ENCODE assay signal across 26 cellular contexts in the genomic region with DNA sequence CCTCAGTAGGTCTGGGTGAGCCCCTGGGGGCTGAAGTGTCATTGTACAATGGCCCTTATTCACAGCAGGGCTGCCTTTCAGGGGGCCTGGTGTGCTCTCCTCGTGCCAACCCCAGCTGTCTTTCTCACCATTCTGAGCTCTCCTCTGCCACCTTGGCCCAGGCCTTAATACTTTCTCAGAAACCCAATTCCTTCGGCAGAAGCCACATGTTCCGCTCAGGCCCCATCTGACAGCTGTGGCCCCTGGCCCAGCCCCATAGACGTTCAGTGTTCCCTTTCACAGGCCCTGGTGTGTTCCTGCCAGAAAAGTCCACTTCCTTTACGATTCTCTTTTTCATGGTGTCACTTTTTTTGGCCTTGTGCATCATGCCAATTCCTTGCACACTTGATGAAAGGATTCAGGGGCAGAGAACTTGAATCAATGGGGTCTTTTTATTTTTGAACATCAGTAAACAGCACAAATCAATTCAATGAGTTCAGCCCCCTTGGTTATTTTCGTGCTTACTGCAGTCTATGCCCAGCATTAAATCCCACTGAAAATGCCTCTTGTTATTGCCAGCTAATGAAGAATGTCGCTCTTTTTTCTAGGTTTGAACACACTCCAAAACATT. TPM values are rescaled to one million over a fixed set of nuclear protein-coding genes. Genes with fewer than 3 reads are reported as not detected.
A peak's percentile ranks its signal among the peaks of the same experiment; 100 is the strongest.
DNase-seq lines count a peak whose midpoint lies in the region; ATAC-seq, FAIRE-seq and TF ChIP-seq lines count a peak whose summit lies in the region.
"Had no signal": no experiment of that assay in that cellular context is flagged by ENCODE, and none has a peak within 500 bp of the region (broad histone marks: within the 10 kb centered on the region; RNA-seq: fewer than 3 reads in every experiment).

No MANE protein-coding gene starts in this region.

- no peak for DNase-seq in GM23338 (ENCODE audit: low spot score)
- no peak for DNase-seq in K562 (ENCODE audit: extremely low read depth in 1 of 4, low spot score in 3 of 4)
- DNase-seq in pons (ENCODE audit: low spot score), result peak; percentile 87
- DNase-seq in body of pancreas, result no peak
- DNase-seq in stimulated activated naive B cell treated with anti-CD40 and anti-IgM and Interleukin-4, amounts not matched to agents 10 μg/mL and 1 μg/mL and 100 μg/mL, for 72 hours, result no peak
- DNase-seq: ACHN; activated gamma-delta T cell; activated naive CD8-positive, alpha-beta T cell treated with anti-CD3 and anti-CD28 coated beads, Interleukin-2, amount 50 U/mL, for 24 hours; activated T-cell treated with anti-CD3 and anti-CD28 coated beads, Interleukin-2, amount 50 U/mL, for 1 hour; Caco-2; Kasumi-1; mesenchymal stem cell; naive thymus-derived CD8-positive, alpha-beta T cell; NCI-H1694; NCI-H2171; NCI-H524 treated with DMSO at 0.1 percent for 48 hours; RPMI8226; T-helper 2 cell had no signal

- H3K9me1 ChIP-seq in K562 (ENCODE audit: control insufficient read depth, insufficient read depth, low read length), result no peaks in the 10 kb centered on the region

- H3K4me3 Mint-ChIP-seq in GM23338, result no peak overlapping the region
- H3K4me3 Mint-ChIP-seq in stimulated activated naive B cell treated with anti-CD40 and anti-IgM and Interleukin-4, amounts not matched to agents 10 μg/mL and 1 μg/mL and 100 μg/mL, for 72 hours, result no peak overlapping the region
- H3K4me3 Mint-ChIP-seq: activated naive CD8-positive, alpha-beta T cell treated with anti-CD3 and anti-CD28 coated beads, Interleukin-2, amount 50 U/mL, for 24 hours; naive thymus-derived CD8-positive, alpha-beta T cell had no signal

- peaks cover 7% of the 10 kb centered on the region for H3K27me3 Mint-ChIP-seq in GM23338 (ENCODE audit: insufficient read depth, low read depth, poor library complexity)
- H3K27me3 Mint-ChIP-seq in stimulated activated naive B cell treated with anti-CD40 and anti-IgM and Interleukin-4, amounts not matched to agents 10 μg/mL and 1 μg/mL and 100 μg/mL, for 72 hours, result peaks cover 4 to 13% of the 10 kb centered on the region in 2 donors
- H3K27me3 Mint-ChIP-seq: activated naive CD8-positive, alpha-beta T cell treated with anti-CD3 and anti-CD28 coated beads, Interleukin-2, amount 50 U/mL, for 24 hours; naive thymus-derived CD8-positive, alpha-beta T cell had no signal

- H3K27ac ChIP-seq in GM23338 (ENCODE audit: low read depth) (no peak overlapping the region), K562 (ENCODE audit: extremely low read depth, low read depth, low read length) (no peak overlapping the region), layer of hippocampus (ENCODE audit: low read depth, low read length) (peak overlapping the region; percentile 71), body of pancreas (no peak overlapping the region)
- H3K27ac ChIP-seq: BLaER1, coronary artery, parathyroid adenoma had no signal

- no peaks in the 10 kb centered on the region for H3F3A ChIP-seq in GM23338 (replicated peaks; ENCODE audit: low read depth)

- in situ Hi-C loops in K562 (cut with MboI), result no loop called here

- intact Hi-C loops in K562 (cut with micrococcal nuclease), result no loop called here
- intact Hi-C loops in body of pancreas (cut with DNase I), result no loop called here

- CTCF ChIA-PET in K562 (lab: Yijun Ruan, JAX; ENCODE audit: low intra/inter-chr PET ratio), result no interaction called here

- H3K4me2 ChIP-seq in GM23338 (no peak overlapping the region), K562 (ENCODE audit: insufficient read depth, low read length) (no peak overlapping the region)
- H3K4me2 ChIP-seq: BLaER1 had no signal

- no peaks in the 10 kb centered on the region for H3K36me3 ChIP-seq in GM23338 (ENCODE audit: insufficient read depth)
- H3K36me3 ChIP-seq in K562 (ENCODE audit: control insufficient read depth, insufficient read depth, low read length), result no peaks in the 10 kb centered on the region
- H3K36me3 ChIP-seq in body of pancreas (replicated peaks in 1 of 2; ENCODE audit: insufficient read depth in 1 of 2, low read depth in 2 of 2), result no peaks in the 10 kb centered on the region
- H3K36me3 ChIP-seq: BLaER1 had no signal

- H3K9me3 ChIP-seq in K562 (replicated peaks; ENCODE audit: control insufficient read depth, insufficient read depth, low read depth, low read length) (peaks cover 2% of the 10 kb centered on the region; the same call in 1 of the 2 replicates), body of pancreas (no peaks in the 10 kb centered on the region)
- H3K9me3 ChIP-seq: Caco-2 had no signal

- no peak for TF ChIP-seq EP300 in K562 (IDR thresholded peaks at IDR 0.05; ENCODE audit: low read length)

- H2AFZ ChIP-seq in GM23338 (peak overlapping the region; percentile 63; the same call in 1 of the 2 replicates), K562 (ENCODE audit: low read depth, low read length) (peak overlapping the region; percentile 33; the same call in 1 of the 2 replicates)
- H2AFZ ChIP-seq: parathyroid adenoma had no signal

- H3K4me3 ChIP-seq in GM23338, result no peak overlapping the region
- H3K4me3 ChIP-seq in K562, result no peak overlapping the region
- no peak overlapping the region for H3K4me3 ChIP-seq in body of pancreas
- H3K4me3 ChIP-seq: BLaER1, coronary artery had no signal

- H3K27me3 ChIP-seq in GM23338 (ENCODE audit: insufficient read depth) (no peaks in the 10 kb centered on the region), K562 (ENCODE audit: control insufficient read depth in 2 of 2, insufficient read depth in 2 of 2, low read length in 2 of 2) (no peaks in the 10 kb centered on the region), layer of hippocampus (ENCODE audit: control insufficient read depth, insufficient read depth, low read length) (no peaks in the 10 kb centered on the region), body of pancreas (no peaks in the 10 kb centered on the region)
- H3K27me3 ChIP-seq: BLaER1 had no signal

- no peaks in the 10 kb centered on the region for H3K9me3 Mint-ChIP-seq in GM23338
- peaks cover 4 to 6% of the 10 kb centered on the region in 2 donors for H3K9me3 Mint-ChIP-seq in stimulated activated naive B cell treated with anti-CD40 and anti-IgM and Interleukin-4, amounts not matched to agents 10 μg/mL and 1 μg/mL and 100 μg/mL, for 72 hours
- H3K9me3 Mint-ChIP-seq: activated naive CD8-positive, alpha-beta T cell treated with anti-CD3 and anti-CD28 coated beads, Interleukin-2, amount 50 U/mL, for 24 hours had no signal

- no TSS peak for BruUV-seq in K562 (replicated peaks; lab: Mats Ljungman, UMichigan)

- ATAC-seq in GM23338 (no peak), K562 (no peak; the same call in 1 of the 3 replicates), GM21367 (IDR thresholded peaks at IDR 0.05; ENCODE audit: unreplicated experiment) (no peak), body of pancreas (no peak)
- no peak for ATAC-seq in stimulated activated naive B cell treated with anti-CD40 and anti-IgM and Interleukin-4, amounts not matched to agents 10 μg/mL and 1 μg/mL and 100 μg/mL, for 72 hours (replicated peaks)
- ATAC-seq: activated naive CD8-positive, alpha-beta T cell treated with anti-CD3 and anti-CD28 coated beads, Interleukin-2, amount 50 U/mL, for 24 hours; naive thymus-derived CD8-positive, alpha-beta T cell; sciatic nerve had no signal

- H3K4me1 ChIP-seq in GM23338 (ENCODE audit: insufficient read depth), result no peaks in the 10 kb centered on the region
- peaks cover 0 to 15% of the 10 kb centered on the region in 2 experiments; a peak in 2 of 5 replicates for H3K4me1 ChIP-seq in K562 (replicated peaks in 1 of 2; ENCODE audit: control insufficient read depth in 2 of 2, insufficient read depth in 2 of 2, low read length in 2 of 2)
- no peaks in the 10 kb centered on the region for H3K4me1 ChIP-seq in body of pancreas
- H3K4me1 ChIP-seq: Caco-2, parathyroid adenoma had no signal

- no peak overlapping the region for H3K27ac Mint-ChIP-seq in GM23338
- no peak overlapping the region for H3K27ac Mint-ChIP-seq in stimulated activated naive B cell treated with anti-CD40 and anti-IgM and Interleukin-4, amounts not matched to agents 10 μg/mL and 1 μg/mL and 100 μg/mL, for 72 hours
- H3K27ac Mint-ChIP-seq: activated naive CD8-positive, alpha-beta T cell treated with anti-CD3 and anti-CD28 coated beads, Interleukin-2, amount 50 U/mL, for 24 hours had no signal

- no peak for TF ChIP-seq RAD21 in K562 (CRISPR knock-in tag; conservative IDR thresholded peaks at IDR 0.05 in 1 of 2, IDR thresholded peaks at IDR 0.05 in 1 of 2)

- no peaks in the 10 kb centered on the region for H3K36me3 Mint-ChIP-seq in GM23338 (ENCODE audit: low read depth)
- no peaks in the 10 kb centered on the region for H3K36me3 Mint-ChIP-seq in stimulated activated naive B cell treated with anti-CD40 and anti-IgM and Interleukin-4, amounts not matched to agents 10 μg/mL and 1 μg/mL and 100 μg/mL, for 72 hours

- H3K79me2 ChIP-seq in GM23338 (replicated peaks; ENCODE audit: insufficient read depth), result no peaks in the 10 kb centered on the region
- H3K79me2 ChIP-seq in K562 (ENCODE audit: control insufficient read depth, insufficient read depth, low read length), result no peaks in the 10 kb centered on the region
- H3K79me2 ChIP-seq: parathyroid adenoma had no signal

- H4K20me1 ChIP-seq in GM23338 (replicated peaks; ENCODE audit: insufficient read depth) (no peaks in the 10 kb centered on the region), K562 (replicated peaks; ENCODE audit: control insufficient read depth, insufficient read depth, low read length) (no peaks in the 10 kb centered on the region)
- H4K20me1 ChIP-seq: BLaER1 had no signal

- 43% methylated on average over 7 of the region's 7 CpGs for WGBS in K562 (ENCODE audit: insufficient coverage, low coverage, missing lambda C conversion rate)
- WGBS in body of pancreas, 2 donors, result 71 to 74% methylated on average over 7 of the region's 7 CpGs

- FAIRE-seq in K562 (lab: Jason Lieb, UNC), result no peak
- FAIRE-seq: endometrium, GM12891 had no signal

- no peaks in the 10 kb centered on the region for H3K9me2 ChIP-seq in GM23338 (ENCODE audit: insufficient read depth)

- no peak for TF ChIP-seq CTCF in GM23338 (conservative IDR thresholded peaks at IDR 0.05; ENCODE audit: low read depth in 2 of 2)
- TF ChIP-seq CTCF in K562 (IDR thresholded peaks at IDR 0.05 in 2 of 3, conservative IDR thresholded peaks at IDR 0.05 in 1 of 3; ENCODE audit: insufficient read depth in 2 of 3, low read depth in 1 of 3, low read length in 3 of 3), result no peak
- no peak for TF ChIP-seq CTCF in body of pancreas (IDR thresholded peaks at IDR 0.05)

- H3K4me1 Mint-ChIP-seq in GM23338, result peaks cover 4% of the 10 kb centered on the region
- peaks cover 0 to 2% of the 10 kb centered on the region in 2 donors for H3K4me1 Mint-ChIP-seq in stimulated activated naive B cell treated with anti-CD40 and anti-IgM and Interleukin-4, amounts not matched to agents 10 μg/mL and 1 μg/mL and 100 μg/mL, for 72 hours
- H3K4me1 Mint-ChIP-seq: activated naive CD8-positive, alpha-beta T cell treated with anti-CD3 and anti-CD28 coated beads, Interleukin-2, amount 50 U/mL, for 24 hours had no signal

- H3K9ac ChIP-seq in K562 (ENCODE audit: insufficient read depth in 1 of 2, low read depth in 2 of 2, low read length in 2 of 2), result peak overlapping the region in 1 of 2 experiments; percentile 26; a peak in 1 of 4 replicates
- H3K9ac ChIP-seq: BLaER1, parathyroid adenoma had no signal

- TF ChIP-seq POLR2A in K562 (conservative IDR thresholded peaks at IDR 0.05) (no peak), body of pancreas (IDR thresholded peaks at IDR 0.05) (no peak)

- POLR2A ChIA-PET in K562 (lab: Yijun Ruan, JAX), result no interaction called here

RNA-seq across cellular contexts. Expression of a gene that starts 15.9 kb away (rescaled TPM):
- 0.76 and 1.4 TPM in 2 replicates for total RNA-seq in GM23338 (2014; rRNA removed; shearing (Covaris generic))
- polyA plus RNA-seq in GM23338 (2016; fragmentation: Nextera tagmentation; extraction: Ambion mirVana) (1.0 and 1.2 TPM in 2 replicates), K562 (2011; rRNA removed) (0.03 and 0.35 TPM in 2 replicates), K562 (2014; fragmentation: Illumina TruSeq; extraction: Trizol) (0.33 and 0.80 TPM in 2 replicates), K562 (2014; fragmentation: Nextera tagmentation; extraction: Ambion mirVana) (under 1 TPM; 0.31 to 0.67 TPM), K562 (2014; rRNA removed) (0.11 and 0.72 TPM in 2 replicates)
- not detected in 2 replicates for total RNA-seq in K562 (2011; cell fraction: chromatin; rRNA removed; ENCODE audit: low replicate concordance)
- total RNA-seq in K562 (2011; cell fraction: nucleolus; rRNA removed), result not detected in 2 replicates
- 0.51 TPM in 1 of 2 replicates, not detected in the other for total RNA-seq in K562 (2011; cell fraction: nucleoplasm; rRNA removed)
- total RNA-seq in K562 (2014; rRNA removed) (0.24 and 0.64 TPM in 2 replicates), K562 (2014; rRNA removed; fragmentation: Illumina TruSeq; extraction: Trizol) (0.15 and 0.26 TPM in 2 replicates), K562 (2015; rRNA removed; fragmentation: Illumina TruSeq; extraction: Trizol) (0.18 and 0.41 TPM in 2 replicates), K562 (2021) (0.20 and 0.54 TPM in 2 replicates), body of pancreas (10 to 100 TPM; 17.5 to 18.9 TPM)
- polyA plus RNA-seq in K562 (2011; cell fraction: cytosol; rRNA removed), result 0.03 and 0.07 TPM in 2 replicates
- polyA plus RNA-seq in K562 (2011; cell fraction: nucleus; rRNA removed), result 0.10 and 0.23 TPM in 2 replicates
- polyA plus RNA-seq in K562 (2012), result 0.18 and 0.22 TPM in 2 replicates
- not detected in 2 replicates for polyA minus RNA-seq in K562 (2011; rRNA and poly(A)+ RNA removed)
- polyA minus RNA-seq in K562 (2011; cell fraction: cytosol; rRNA and poly(A)+ RNA removed), result not detected in 2 replicates
- 0.40 TPM in 1 of 2 replicates, not detected in the other for polyA minus RNA-seq in K562 (2011; cell fraction: nucleus; rRNA and poly(A)+ RNA removed)
- polyA plus RNA-seq: naive thymus-derived CD8-positive, alpha-beta T cell had no signal

RNA-seq across cellular contexts. Expression of a gene that starts 48.8 kb away (rescaled TPM):
- 42.7 and 44.7 TPM in 2 replicates for total RNA-seq in GM23338 (2014; rRNA removed; shearing (Covaris generic))
- polyA plus RNA-seq in GM23338 (2016; fragmentation: Nextera tagmentation; extraction: Ambion mirVana) (35.0 and 39.1 TPM in 2 replicates), K562 (2011; rRNA removed) (55.4 and 56.0 TPM in 2 replicates), K562 (2014; fragmentation: Illumina TruSeq; extraction: Trizol) (62.4 and 66.8 TPM in 2 replicates), K562 (2014; fragmentation: Nextera tagmentation; extraction: Ambion mirVana) (10 to 100 TPM; 86.0 to 86.4 TPM), K562 (2014; rRNA removed) (74.7 and 94.3 TPM in 2 replicates)
- 45.9 and 61.6 TPM in 2 replicates for total RNA-seq in K562 (2011; cell fraction: chromatin; rRNA removed; ENCODE audit: low replicate concordance)
- 24.8 and 28.2 TPM in 2 replicates for total RNA-seq in K562 (2011; cell fraction: nucleolus; rRNA removed)
- 29.1 and 42.7 TPM in 2 replicates for total RNA-seq in K562 (2011; cell fraction: nucleoplasm; rRNA removed)
- total RNA-seq in K562 (2014; rRNA removed) (62.2 and 71.7 TPM in 2 replicates), K562 (2014; rRNA removed; fragmentation: Illumina TruSeq; extraction: Trizol) (71.2 and 72.9 TPM in 2 replicates), K562 (2015; rRNA removed; fragmentation: Illumina TruSeq; extraction: Trizol) (61.3 and 73.5 TPM in 2 replicates), K562 (2021) (41.8 and 50.5 TPM in 2 replicates), body of pancreas (10 to 100 TPM in 1 of 2 donors, 1 to 10 TPM in 1; 9.6 to 31.9 TPM)
- polyA plus RNA-seq in K562 (2011; cell fraction: cytosol; rRNA removed), result 40.4 and 45.1 TPM in 2 replicates
- 74.2 and 81.6 TPM in 2 replicates for polyA plus RNA-seq in K562 (2011; cell fraction: nucleus; rRNA removed)
- 49.9 and 51.4 TPM in 2 replicates for polyA plus RNA-seq in K562 (2012)
- 22.0 and 29.1 TPM in 2 replicates for polyA minus RNA-seq in K562 (2011; rRNA and poly(A)+ RNA removed)
- 14.5 and 17.0 TPM in 2 replicates for polyA minus RNA-seq in K562 (2011; cell fraction: cytosol; rRNA and poly(A)+ RNA removed)
- polyA minus RNA-seq in K562 (2011; cell fraction: nucleus; rRNA and poly(A)+ RNA removed), result 22.6 and 26.0 TPM in 2 replicates
